15 cellular contexts compared by ENCODE assay signal in the genomic region with DNA sequence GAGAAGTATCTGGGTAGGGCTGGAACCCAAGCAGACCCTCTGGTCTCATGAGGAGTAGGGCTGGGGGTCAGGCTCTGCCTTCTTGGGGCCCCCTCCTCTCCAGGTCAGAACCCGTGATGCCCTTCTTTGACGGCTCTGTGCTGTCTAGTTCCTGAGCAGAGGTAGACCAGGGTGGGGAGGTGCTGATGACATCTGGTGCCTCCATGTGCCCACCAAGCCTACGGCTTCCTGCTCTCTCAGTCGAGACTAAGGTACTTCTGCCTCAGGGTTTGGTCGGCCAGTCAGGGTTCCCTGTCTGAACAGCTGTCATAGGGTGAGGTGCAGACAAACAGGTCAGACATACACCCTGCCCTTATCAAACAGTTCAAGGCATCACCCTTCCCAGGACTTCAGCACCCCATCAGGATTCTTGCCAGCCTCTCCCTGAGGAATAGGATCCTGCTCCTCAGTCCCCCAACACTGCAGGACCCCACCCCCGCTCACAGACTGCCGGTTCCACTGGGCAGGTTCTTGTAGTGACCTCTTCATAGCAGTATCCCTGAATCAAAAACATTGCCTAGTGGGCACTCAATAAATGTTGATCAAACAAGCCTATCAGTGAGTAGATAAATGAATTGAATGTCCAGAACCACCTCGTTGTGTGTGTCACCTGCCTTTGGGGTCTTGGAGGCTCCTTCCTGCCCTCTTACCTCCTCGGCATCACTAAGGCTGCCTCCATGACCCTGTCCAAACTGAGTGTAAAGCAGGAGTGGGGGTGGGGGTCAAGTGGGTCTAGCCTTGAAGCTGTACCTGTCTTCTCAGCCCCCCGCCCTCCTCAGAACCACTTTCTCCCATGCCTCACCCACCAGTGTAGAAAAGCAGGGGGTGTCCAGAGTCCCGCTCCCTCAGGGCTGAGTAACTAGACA.
"Had no signal": no experiment of that assay in that cellular context is flagged by ENCODE, and none has a peak within 500 bp of the region (broad histone marks: within the 10 kb centered on the region; RNA-seq: fewer than 3 reads in every experiment).

No MANE protein-coding gene starts in this region.

- H3K36me3 ChIP-seq: esophagus squamous epithelium, gastroesophageal sphincter, ovary, tibial nerve had no signal

- FAIRE-seq: keratinocyte had no signal

- DNase-seq: effector memory CD8-positive, alpha-beta T cell; esophagus squamous epithelium; foreskin fibroblast; glutamatergic neuron; mesendoderm; naive thymus-derived CD4-positive, alpha-beta T cell; nephron progenitor cell; ovary; right cardiac atrium; stimulated activated CD4-positive, alpha-beta T cell treated with anti-CD3 and anti-CD28 coated beads, Interleukin-4, amount 100 ng/mL, for 1 hour; stimulated activated CD8-positive, alpha-beta memory T cell treated with anti-CD3 and anti-CD28 coated beads, Interleukin-4, amount 100 ng/mL, for 48 hours had no signal

- H3K4me1 ChIP-seq: esophagus squamous epithelium, gastroesophageal sphincter, tibial nerve had no signal

- H3K27me3 ChIP-seq: ovary, tibial nerve had no signal

- H3K4me3 ChIP-seq: esophagus squamous epithelium, gastroesophageal sphincter, ovary, tibial nerve had no signal

- H3K27ac ChIP-seq: esophagus squamous epithelium, gastroesophageal sphincter, ovary, tibial nerve had no signal

- H3K9me3 ChIP-seq: esophagus squamous epithelium, ovary had no signal

- ATAC-seq: effector memory CD8-positive, alpha-beta T cell; gastroesophageal sphincter; naive thymus-derived CD4-positive, alpha-beta T cell; right cardiac atrium; stimulated activated memory B cell treated with anti-CD40 and anti-IgM and Interleukin-4, amounts not matched to agents 10 μg/mL and 1 μg/mL and 100 μg/mL, for 72 hours had no signal
